1 cellular context compared by ENCODE assay signal in genomic region chr5:116524966-116525365, GRCh38.
TF ChIP-seq lines count a peak whose summit lies in the region.

No MANE protein-coding gene starts in this region.

TF ChIP-seq in HepG2, 621 proteins besides CTCF, POLR2A, EP300 and RAD21 (continued from another document and continues in another):
- TF ChIP-seq, protein P1, sequence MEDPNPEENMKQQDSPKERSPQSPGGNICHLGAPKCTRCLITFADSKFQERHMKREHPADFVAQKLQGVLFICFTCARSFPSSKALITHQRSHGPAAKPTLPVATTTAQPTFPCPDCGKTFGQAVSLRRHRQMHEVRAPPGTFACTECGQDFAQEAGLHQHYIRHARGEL (CRISPR knock-in tag; IDR thresholded peaks at IDR 0.05): no peak
- no peak for TF ChIP-seq MEIS2 (CRISPR knock-in tag; IDR thresholded peaks at IDR 0.05)
- no peak for TF ChIP-seq ZNF614 (CRISPR knock-in tag; IDR thresholded peaks at IDR 0.05; ENCODE audit: borderline replicate concordance)
- TF ChIP-seq GABPB1 (CRISPR knock-in tag; IDR thresholded peaks at IDR 0.05): no peak
- TF ChIP-seq ARID4A (CRISPR knock-in tag; IDR thresholded peaks at IDR 0.05; ENCODE audit: borderline replicate concordance): no peak
- TF ChIP-seq ZNF180 (CRISPR knock-in tag; IDR thresholded peaks at IDR 0.05; ENCODE audit: borderline replicate concordance, low read depth): no peak
- no peak for TF ChIP-seq ZSCAN22 (CRISPR knock-in tag; IDR thresholded peaks at IDR 0.05)
- TF ChIP-seq PAF1 (CRISPR knock-in tag; IDR thresholded peaks at IDR 0.05): no peak
- peak; percentile 75 for TF ChIP-seq FOXO1 (CRISPR knock-in tag; IDR thresholded peaks at IDR 0.05)
- TF ChIP-seq ARNT2 (CRISPR knock-in tag; IDR thresholded peaks at IDR 0.05; ENCODE audit: low read depth): no peak
- no peak for TF ChIP-seq ZMAT5 (CRISPR knock-in tag; IDR thresholded peaks at IDR 0.05; ENCODE audit: borderline replicate concordance, low read depth)
- TF ChIP-seq TEAD3 (CRISPR knock-in tag; optimal IDR thresholded peaks at IDR 0.05; ENCODE audit: borderline replicate concordance): peak; percentile 44
- no peak for TF ChIP-seq ZNF510 (CRISPR knock-in tag; IDR thresholded peaks at IDR 0.05; ENCODE audit: low read depth)
- TF ChIP-seq ZMYM3 (CRISPR knock-in tag; IDR thresholded peaks at IDR 0.05): peak; percentile 29; the same call in 1 of the 2 replicates
- no peak for TF ChIP-seq ZZZ3 (CRISPR knock-in tag; IDR thresholded peaks at IDR 0.05; ENCODE audit: borderline replicate concordance)
- no peak for TF ChIP-seq ZFP36 (IDR thresholded peaks at IDR 0.05; ENCODE audit: borderline replicate concordance, low read depth, low read length, partially characterized antibody)
- TF ChIP-seq ZNF24 (IDR thresholded peaks at IDR 0.05): no peak
- TF ChIP-seq ZNF674 (CRISPR knock-in tag; IDR thresholded peaks at IDR 0.05; ENCODE audit: low read depth): no peak
- TF ChIP-seq ZSCAN21 (CRISPR knock-in tag; IDR thresholded peaks at IDR 0.05; ENCODE audit: borderline replicate concordance): no peak
- no peak for TF ChIP-seq KAT2B (IDR thresholded peaks at IDR 0.05; ENCODE audit: borderline replicate concordance, low read depth, low read length)
- peak; percentile 95 for TF ChIP-seq FOXA3 (CRISPR knock-in tag; IDR thresholded peaks at IDR 0.05)
- TF ChIP-seq, protein P2, sequence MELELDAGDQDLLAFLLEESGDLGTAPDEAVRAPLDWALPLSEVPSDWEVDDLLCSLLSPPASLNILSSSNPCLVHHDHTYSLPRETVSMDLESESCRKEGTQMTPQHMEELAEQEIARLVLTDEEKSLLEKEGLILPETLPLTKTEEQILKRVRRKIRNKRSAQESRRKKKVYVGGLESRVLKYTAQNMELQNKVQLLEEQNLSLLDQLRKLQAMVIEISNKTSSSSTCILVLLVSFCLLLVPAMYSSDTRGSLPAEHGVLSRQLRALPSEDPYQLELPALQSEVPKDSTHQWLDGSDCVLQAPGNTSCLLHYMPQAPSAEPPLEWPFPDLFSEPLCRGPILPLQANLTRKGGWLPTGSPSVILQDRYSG (CRISPR knock-in tag; IDR thresholded peaks at IDR 0.05): no peak
- no peak for TF ChIP-seq RFXANK (CRISPR knock-in tag; IDR thresholded peaks at IDR 0.05)
- TF ChIP-seq ZNF574 (CRISPR knock-in tag; IDR thresholded peaks at IDR 0.05): no peak
- no peak for TF ChIP-seq ZNF160 (CRISPR knock-in tag; IDR thresholded peaks at IDR 0.05)
- TF ChIP-seq SCMH1 (CRISPR knock-in tag; IDR thresholded peaks at IDR 0.05; ENCODE audit: borderline replicate concordance): no peak
- no peak for TF ChIP-seq ZSCAN12 (CRISPR knock-in tag; IDR thresholded peaks at IDR 0.05)
- no peak for TF ChIP-seq ZNF670 (CRISPR knock-in tag; IDR thresholded peaks at IDR 0.05; ENCODE audit: borderline replicate concordance)
- no peak for TF ChIP-seq SMARCE1 (IDR thresholded peaks at IDR 0.05; ENCODE audit: borderline replicate concordance)
- TF ChIP-seq SIN3B (IDR thresholded peaks at IDR 0.05; ENCODE audit: low read length): no peak
- no peak for TF ChIP-seq ZNF142 (CRISPR knock-in tag; IDR thresholded peaks at IDR 0.05)
- TF ChIP-seq ATM (IDR thresholded peaks at IDR 0.05; ENCODE audit: borderline replicate concordance): no peak
- TF ChIP-seq ZNF230 (CRISPR knock-in tag; IDR thresholded peaks at IDR 0.05): no peak
- TF ChIP-seq ZNF282 (IDR thresholded peaks at IDR 0.05; ENCODE audit: partially characterized antibody): no peak
- peak; percentile 74; the same call in 1 of the 2 replicates for TF ChIP-seq ZBTB43 (CRISPR knock-in tag; conservative IDR thresholded peaks at IDR 0.05)
- TF ChIP-seq ZNF615 (CRISPR knock-in tag; IDR thresholded peaks at IDR 0.05; ENCODE audit: borderline replicate concordance): no peak
- TF ChIP-seq, protein P3, sequence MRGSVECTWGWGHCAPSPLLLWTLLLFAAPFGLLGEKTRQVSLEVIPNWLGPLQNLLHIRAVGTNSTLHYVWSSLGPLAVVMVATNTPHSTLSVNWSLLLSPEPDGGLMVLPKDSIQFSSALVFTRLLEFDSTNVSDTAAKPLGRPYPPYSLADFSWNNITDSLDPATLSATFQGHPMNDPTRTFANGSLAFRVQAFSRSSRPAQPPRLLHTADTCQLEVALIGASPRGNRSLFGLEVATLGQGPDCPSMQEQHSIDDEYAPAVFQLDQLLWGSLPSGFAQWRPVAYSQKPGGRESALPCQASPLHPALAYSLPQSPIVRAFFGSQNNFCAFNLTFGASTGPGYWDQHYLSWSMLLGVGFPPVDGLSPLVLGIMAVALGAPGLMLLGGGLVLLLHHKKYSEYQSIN (CRISPR knock-in tag; IDR thresholded peaks at IDR 0.05; ENCODE audit: borderline replicate concordance): no peak
- no peak for TF ChIP-seq ZNF225 (CRISPR knock-in tag; IDR thresholded peaks at IDR 0.05)
- TF ChIP-seq ZNF317 (CRISPR knock-in tag; IDR thresholded peaks at IDR 0.05): no peak
- no peak for TF ChIP-seq ZNF329 (CRISPR knock-in tag; IDR thresholded peaks at IDR 0.05; ENCODE audit: low read depth)
- TF ChIP-seq THAP11 (CRISPR knock-in tag; IDR thresholded peaks at IDR 0.05): no peak
- no peak for TF ChIP-seq ZNF841 (CRISPR knock-in tag; IDR thresholded peaks at IDR 0.05; ENCODE audit: borderline replicate concordance)
- TF ChIP-seq PATZ1 (CRISPR knock-in tag; IDR thresholded peaks at IDR 0.05): no peak
- TF ChIP-seq IRX3 (CRISPR knock-in tag; IDR thresholded peaks at IDR 0.05; ENCODE audit: borderline replicate concordance, low read depth): no peak
- TF ChIP-seq SPEN (CRISPR knock-in tag; IDR thresholded peaks at IDR 0.05; ENCODE audit: low read depth): no peak
- TF ChIP-seq, protein P4, sequence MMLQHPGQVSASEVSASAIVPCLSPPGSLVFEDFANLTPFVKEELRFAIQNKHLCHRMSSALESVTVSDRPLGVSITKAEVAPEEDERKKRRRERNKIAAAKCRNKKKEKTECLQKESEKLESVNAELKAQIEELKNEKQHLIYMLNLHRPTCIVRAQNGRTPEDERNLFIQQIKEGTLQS (CRISPR knock-in tag; IDR thresholded peaks at IDR 0.05): no peak
- TF ChIP-seq ZNF335 (CRISPR knock-in tag; IDR thresholded peaks at IDR 0.05): no peak
- TF ChIP-seq SNAPC2 (CRISPR knock-in tag; IDR thresholded peaks at IDR 0.05): no peak
- TF ChIP-seq ZFP37 (CRISPR knock-in tag; IDR thresholded peaks at IDR 0.05; ENCODE audit: borderline replicate concordance): no peak
- no peak for TF ChIP-seq ZNF816 (CRISPR knock-in tag; IDR thresholded peaks at IDR 0.05; ENCODE audit: borderline replicate concordance)
- TF ChIP-seq FLYWCH1 (CRISPR knock-in tag; IDR thresholded peaks at IDR 0.05): no peak
